ENCODE assay signal across 7 cellular contexts in the genomic region with DNA sequence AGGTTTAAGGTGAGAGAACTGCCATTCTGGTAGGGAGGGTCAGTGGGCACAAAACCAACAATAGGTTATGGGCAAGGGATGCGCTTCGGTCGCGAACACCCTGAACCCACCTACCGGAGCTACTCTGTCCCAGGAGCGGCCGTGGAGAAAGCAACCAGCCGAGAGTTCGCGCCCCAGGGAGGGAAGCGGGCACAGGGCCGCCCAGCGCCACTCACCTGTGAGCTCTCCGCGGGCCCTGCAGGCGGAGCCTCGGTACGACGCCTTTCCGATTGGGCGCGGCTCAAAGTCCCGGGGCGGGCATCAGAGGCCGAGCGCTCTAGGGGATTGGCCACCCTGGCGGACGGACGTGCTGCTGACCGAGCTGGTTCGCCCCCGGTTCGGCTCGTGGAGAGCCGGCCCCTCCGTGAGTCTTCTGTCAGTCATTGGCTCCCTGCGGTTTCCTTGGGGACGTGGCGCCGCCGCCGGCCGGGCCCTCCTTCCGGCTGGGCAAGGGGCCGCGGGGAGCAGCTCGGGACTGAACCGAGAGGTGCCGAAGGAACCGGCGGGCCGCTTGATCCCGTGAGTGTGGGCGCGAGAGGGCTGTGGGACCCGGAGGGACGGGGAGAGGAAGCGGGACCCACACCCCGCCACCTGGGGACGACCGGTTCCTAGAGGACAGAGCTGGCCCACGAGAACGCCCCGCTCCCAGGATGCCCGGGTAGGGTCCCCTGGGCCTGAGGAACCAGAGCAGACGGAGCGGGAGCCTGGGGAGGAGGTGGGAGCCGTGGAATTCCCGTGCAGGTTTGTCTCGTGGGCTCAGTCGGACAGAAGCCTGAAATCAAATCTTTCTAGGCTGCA. TPM values are rescaled to one million over a fixed set of nuclear protein-coding genes. Genes with fewer than 3 reads are reported as not detected.
DNase-seq lines count a peak whose midpoint lies in the region; ATAC-seq, FAIRE-seq and TF ChIP-seq lines count a peak whose summit lies in the region.

A gene with protein sequence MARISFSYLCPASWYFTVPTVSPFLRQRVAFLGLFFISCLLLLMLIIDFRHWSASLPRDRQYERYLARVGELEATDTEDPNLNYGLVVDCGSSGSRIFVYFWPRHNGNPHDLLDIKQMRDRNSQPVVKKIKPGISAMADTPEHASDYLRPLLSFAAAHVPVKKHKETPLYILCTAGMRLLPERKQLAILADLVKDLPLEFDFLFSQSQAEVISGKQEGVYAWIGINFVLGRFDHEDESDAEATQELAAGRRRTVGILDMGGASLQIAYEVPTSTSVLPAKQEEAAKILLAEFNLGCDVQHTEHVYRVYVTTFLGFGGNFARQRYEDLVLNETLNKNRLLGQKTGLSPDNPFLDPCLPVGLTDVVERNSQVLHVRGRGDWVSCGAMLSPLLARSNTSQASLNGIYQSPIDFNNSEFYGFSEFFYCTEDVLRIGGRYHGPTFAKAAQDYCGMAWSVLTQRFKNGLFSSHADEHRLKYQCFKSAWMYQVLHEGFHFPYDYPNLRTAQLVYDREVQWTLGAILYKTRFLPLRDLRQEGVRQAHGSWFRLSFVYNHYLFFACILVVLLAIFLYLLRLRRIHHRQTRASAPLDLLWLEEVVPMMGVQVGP (plus strand): TSS at position 479 of the 837 bp plus-strand sequence. CDS start 448 bp downstream, outside the sequence.

- H3K79me2 ChIP-seq in hepatocyte: peaks cover 39% of the 10 kb centered on the region

- peak; percentile 98 for FAIRE-seq in GM18507 (lab: Jason Lieb, UNC)

- TF ChIP-seq CTCF in astrocyte of the spinal cord (IDR thresholded peaks at IDR 0.05; ENCODE audit: low read depth, low read length): no peak
- no peak for TF ChIP-seq CTCF in hepatocyte (IDR thresholded peaks at IDR 0.05; ENCODE audit: poor library complexity)

- H3K36me3 ChIP-seq in hepatocyte (replicated peaks; ENCODE audit: insufficient read depth, low read depth): no peaks in the 10 kb centered on the region

- peak within 1 kb of the TSS; percentile 76 for H2AFZ ChIP-seq in hepatocyte

- DNase-seq in GM18507 (ENCODE audit: extremely low spot score, insufficient read length, low read depth) (peak; percentile 99), NCI-H2029 (lab: John Stamatoyannopoulos, UW) (peak; percentile 73), T-helper 9 cell (peak; percentile 74), astrocyte of the spinal cord (ENCODE audit: low read depth, low spot score) (peak; percentile 96), hepatocyte (ENCODE audit: low spot score) (peak; percentile 98), renal cortical epithelial cell (ENCODE audit: low read depth) (peak; percentile 91)

- H3K27me3 ChIP-seq in hepatocyte: no peaks in the 10 kb centered on the region

- no peaks in the 10 kb centered on the region for H4K20me1 ChIP-seq in hepatocyte (ENCODE audit: insufficient read depth, poor library complexity, severe bottlenecking)

- H3K4me2 ChIP-seq in hepatocyte: peak within 1 kb of the TSS; percentile 81

- H3K27ac ChIP-seq in hepatocyte: peak within 1 kb of the TSS; percentile 80

- in situ Hi-C loops in astrocyte of the spinal cord (cut with HindIII; ENCODE audit: low sequenced_read_pairs): no loop called here

- H3K9me2 ChIP-seq in hepatocyte (replicated peaks; ENCODE audit: insufficient read depth): no peaks in the 10 kb centered on the region

- H3K4me1 ChIP-seq in hepatocyte (ENCODE audit: insufficient read depth): peaks cover 7% of the 10 kb centered on the region

- no peaks in the 10 kb centered on the region for H3K9me3 ChIP-seq in hepatocyte (ENCODE audit: low read depth)

- under 1% methylated on average over 50 of the region's 71 CpGs for WGBS in hepatocyte (ENCODE audit: low lambda C conversion rate, missing lambda C conversion rate)

- H3K4me3 ChIP-seq in astrocyte of the spinal cord (ENCODE audit: low read depth, low read length) (peak within 1 kb of the TSS; percentile 95), hepatocyte (peak within 1 kb of the TSS; percentile 56)

- ATAC-seq in HG02973 (IDR thresholded peaks at IDR 0.05; ENCODE audit: unreplicated experiment): peak; percentile 99

RNA-seq across cellular contexts. Expression of the gene that starts here (rescaled TPM):
- total RNA-seq in hepatocyte (51.6 and 53.3 TPM in 2 replicates), renal cortical epithelial cell (71.2 and 106 TPM in 2 replicates)
- 10.0 and 18.6 TPM in 2 replicates for polyA plus RNA-seq in hepatocyte

Comparison
In these comparisons a context has a peak if more than half of its experiments do, and no peak if none do; other contexts are left out.
1. Peak in every context shown above with its lines: DNase-seq, ATAC-seq, H3K4me3 ChIP-seq and H3K27ac ChIP-seq.